Comparison of ENCODE assay signal across 8 cellular contexts in the genomic region with DNA sequence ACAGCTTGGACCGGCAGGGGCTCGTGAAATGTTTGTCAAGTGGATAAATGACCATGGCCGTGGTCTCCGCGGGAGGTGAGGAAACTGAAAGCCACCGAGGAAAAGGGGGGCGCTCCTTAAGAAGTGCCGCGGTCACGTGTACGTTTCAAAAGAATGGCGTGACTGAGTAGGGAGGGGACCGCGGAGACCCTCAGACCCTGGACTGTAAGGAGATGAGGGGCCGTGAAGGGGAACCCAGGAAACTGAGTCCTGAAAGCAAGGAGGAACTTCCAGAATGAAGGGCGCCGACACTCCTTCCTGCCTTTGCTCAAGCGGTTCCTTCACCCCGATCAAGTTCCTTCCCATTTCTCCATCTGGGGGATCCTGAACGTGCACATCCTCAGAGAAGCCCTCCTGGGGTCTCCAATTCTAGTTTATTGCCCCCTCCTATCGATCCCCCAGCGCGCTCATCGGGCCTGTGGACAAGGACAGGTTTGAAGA. TPM values are rescaled to one million over a fixed set of nuclear protein-coding genes. Genes with fewer than 3 reads are reported as not detected.
DNase-seq lines count a peak whose midpoint lies in the region; TF ChIP-seq lines count a peak whose summit lies in the region.
"Not testable (repeated sequence)": the region's sequence is repeated elsewhere in the genome, so short reads cannot be mapped to it uniquely, and the experiment has no call there.

No MANE protein-coding gene starts in this region.

- H3K27ac ChIP-seq in coronary artery = peak overlapping the region; percentile 95 to 96
- H3K27ac ChIP-seq in iPS DF 6.9 (ENCODE audit: low read length) = not testable (repeated sequence)
- peak overlapping the region; percentile 92 for H3K27ac ChIP-seq in suprapubic skin

- H3K36me3 ChIP-seq in Caco-2 (ENCODE audit: control insufficient read depth, insufficient read depth, low read length); iPS DF 6.9 (ENCODE audit: control insufficient read depth, insufficient read depth, low read length): not testable (repeated sequence)
- H3K36me3 ChIP-seq in NT2/D1 (ENCODE audit: insufficient read depth, insufficient read length, low read length) = peaks cover 50% of the 10 kb centered on the region
- H3K36me3 ChIP-seq in suprapubic skin = peaks cover 14% of the 10 kb centered on the region

- TF ChIP-seq POLR2A in suprapubic skin (IDR thresholded peaks at IDR 0.05) = not testable (repeated sequence)

- H3K27me3 ChIP-seq in Caco-2 (replicated peaks; ENCODE audit: control insufficient read depth, insufficient read depth, low read length); NT2/D1 (ENCODE audit: insufficient read depth, insufficient read length); iPS DF 6.9 (ENCODE audit: control insufficient read depth, insufficient read depth, low read length); suprapubic skin: not testable (repeated sequence)

- H3K4me3 ChIP-seq in Caco-2 (ENCODE audit: low read depth, low read length) (peak overlapping the region; percentile 81), NT2/D1 (ENCODE audit: insufficient read length, low read depth) (peak overlapping the region; percentile 96), coronary artery (peak overlapping the region; percentile 97), iPS DF 6.9 (ENCODE audit: low read length) (peak overlapping the region; percentile 76; the same call in 1 of the 2 replicates), suprapubic skin (peak overlapping the region; percentile 97)

- POLR2A ChIA-PET in Caco-2 (lab: Charles Lee) = not testable (repeated sequence)

- DNase-seq in Caco-2; HFFc6; NT2/D1 (ENCODE audit: low read depth, low spot score); activated T-cell treated with anti-CD3 and anti-CD28 coated beads, Interleukin-2, amount 50 U/mL, for 24 hours; coronary artery (ENCODE audit: low spot score); iPS DF 6.9 (ENCODE audit: low read depth, low spot score); suprapubic skin (ENCODE audit: low spot score in 2 of 2): not testable (repeated sequence)

- not testable (repeated sequence) for H3K4me1 ChIP-seq in Caco-2; NT2/D1 (ENCODE audit: insufficient read depth, insufficient read length); iPS DF 6.9 (ENCODE audit: control insufficient read depth, insufficient read depth, low read length)
- H3K4me1 ChIP-seq in suprapubic skin = peaks cover 37% of the 10 kb centered on the region

- intact Hi-C loops in Caco-2 (cut with micrococcal nuclease; ENCODE audit: unreplicated experiment) = not testable (repeated sequence)

- TF ChIP-seq EP300 in suprapubic skin (IDR thresholded peaks at IDR 0.05) = not testable (repeated sequence)

- H3K27ac Mint-ChIP-seq in Caco-2 (ENCODE audit: unreplicated experiment) = peak overlapping the region; percentile 88
- H3K27ac Mint-ChIP-seq in HFFc6 = peak overlapping the region; percentile 93
- peak overlapping the region; percentile 99 for H3K27ac Mint-ChIP-seq in activated T-cell treated with anti-CD3 and anti-CD28 coated beads, Interleukin-2, amount 50 U/mL, for 24 hours
- H3K27ac Mint-ChIP-seq in nephron = peak overlapping the region; percentile 86 to 95 (median 93)

- not testable (repeated sequence) for H3K9me3 Mint-ChIP-seq in Caco-2 (ENCODE audit: unreplicated experiment); HFFc6; activated T-cell treated with anti-CD3 and anti-CD28 coated beads, Interleukin-2, amount 50 U/mL, for 24 hours; nephron

- H3K4me3 Mint-ChIP-seq in Caco-2 (ENCODE audit: unreplicated experiment) = peak overlapping the region; percentile 94
- peak overlapping the region; percentile 98 for H3K4me3 Mint-ChIP-seq in HFFc6
- H3K4me3 Mint-ChIP-seq in activated T-cell treated with anti-CD3 and anti-CD28 coated beads, Interleukin-2, amount 50 U/mL, for 24 hours = peak overlapping the region; percentile 99
- H3K4me3 Mint-ChIP-seq in nephron = peak overlapping the region; percentile 94 to 99 (median 99)

- peak overlapping the region; percentile 99 for H3K9ac ChIP-seq in NT2/D1 (ENCODE audit: insufficient read length, low read depth)

- not testable (repeated sequence) for H3K27me3 Mint-ChIP-seq in Caco-2 (ENCODE audit: insufficient read depth, unreplicated experiment); HFFc6 (ENCODE audit: insufficient read depth); activated T-cell treated with anti-CD3 and anti-CD28 coated beads, Interleukin-2, amount 50 U/mL, for 24 hours; nephron (ENCODE audit: low read depth)

- H3K36me3 Mint-ChIP-seq in Caco-2 (ENCODE audit: insufficient read depth, unreplicated experiment) (peaks cover 17% of the 10 kb centered on the region), HFFc6 (ENCODE audit: low read depth) (peaks cover 37% of the 10 kb centered on the region), nephron (ENCODE audit: low read depth) (peaks cover 20% of the 10 kb centered on the region)
- H3K36me3 Mint-ChIP-seq in activated T-cell treated with anti-CD3 and anti-CD28 coated beads, Interleukin-2, amount 50 U/mL, for 24 hours (ENCODE audit: low read depth) = peaks cover 89% of the 10 kb centered on the region

- H3K9me3 ChIP-seq in Caco-2; NT2/D1 (ENCODE audit: insufficient read depth, low read length); iPS DF 6.9 (ENCODE audit: control insufficient read depth, insufficient read depth, low read length); suprapubic skin: not testable (repeated sequence)

- CTCF ChIA-PET in Caco-2 (lab: Charles Lee) = interaction anchor here (1.0 to 1.2 kb wide), 2 partner anchors 19 to 39 kb away, joined by 3 read pairs; no protein-coding TSS in a partner anchor

- TF ChIP-seq CTCF in Caco-2 (IDR thresholded peaks at IDR 0.05; ENCODE audit: insufficient read depth in 1 of 2, low read depth in 1 of 2, low read length in 1 of 2, severe bottlenecking in 1 of 2, unreplicated experiment in 1 of 2); HFFc6 (IDR thresholded peaks at IDR 0.05); coronary artery (IDR thresholded peaks at IDR 0.05); nephron (IDR thresholded peaks at IDR 0.05; ENCODE audit: unreplicated experiment in 3 of 3); suprapubic skin (IDR thresholded peaks at IDR 0.05): not testable (repeated sequence)

- H3K4me1 Mint-ChIP-seq in Caco-2 (ENCODE audit: low read depth, unreplicated experiment) (peaks cover 19% of the 10 kb centered on the region), HFFc6 (ENCODE audit: low read depth) (peaks cover 53% of the 10 kb centered on the region), nephron (peaks cover 29% of the 10 kb centered on the region)
- H3K4me1 Mint-ChIP-seq in activated T-cell treated with anti-CD3 and anti-CD28 coated beads, Interleukin-2, amount 50 U/mL, for 24 hours (ENCODE audit: low read depth) = peaks cover 50% of the 10 kb centered on the region

- no CpG with 5 or more reads among the region's 24 CpGs for WGBS in iPS DF 6.9 (ENCODE audit: insufficient coverage, insufficient read length)
- WGBS in suprapubic skin = under 1% methylated on average over 22 of the region's 24 CpGs

- BruUV-seq in Caco-2 (replicated peaks; lab: Mats Ljungman, UMichigan) = not testable (repeated sequence)

RNA-seq across cellular contexts. Expression of a gene that starts 0.4 kb away (rescaled TPM):
- 45.5 and 48.4 TPM in 2 replicates for total RNA-seq in Caco-2 (2022)
- 10 to 100 TPM; 35.1 to 42.3 (median 40.2) TPM for total RNA-seq in HFFc6 (2021; fragmentation: NEBNext Ultra II Directional; extraction: Animal tissue kit (Norgen Biotek cat#: 25700))
- total RNA-seq in suprapubic skin = 10 to 100 TPM; 33.6 to 56.0 (median 42.3) TPM

RNA-seq across cellular contexts. Expression of a gene that starts 0.7 kb away (rescaled TPM):
- 117 and 119 TPM in 2 replicates for total RNA-seq in Caco-2 (2022)
- total RNA-seq in HFFc6 (2021; fragmentation: NEBNext Ultra II Directional; extraction: Animal tissue kit (Norgen Biotek cat#: 25700)) = 100 to 1,000 TPM in 2 of 6 experiments, 10 to 100 TPM in 4; 90.9 to 108 (median 98.6) TPM
- total RNA-seq in suprapubic skin = 10 to 100 TPM; 34.4 to 69.0 (median 45.0) TPM

RNA-seq across cellular contexts. Expression of a gene that starts 9.5 kb away (rescaled TPM):
- total RNA-seq in Caco-2 (2022) (0.53 and 1.1 TPM in 2 replicates), suprapubic skin (10 to 100 TPM in 1 of 4 donors, 1 to 10 TPM in 3; 1.5 to 12.1 (median 4.6) TPM)
- total RNA-seq in HFFc6 (2021; fragmentation: NEBNext Ultra II Directional; extraction: Animal tissue kit (Norgen Biotek cat#: 25700)) = 1 to 10 TPM in 4 of 6 experiments, under 1 TPM in 2; 0.52 to 2.0 (median 1.5) TPM

RNA-seq across cellular contexts. Expression of a gene that starts 16.2 kb away (rescaled TPM):
- 0.48 and 0.81 TPM in 2 replicates for total RNA-seq in Caco-2 (2022)
- under 1 TPM in 1 of 6 experiments, not detected in 5; 0.09 TPM for total RNA-seq in HFFc6 (2021; fragmentation: NEBNext Ultra II Directional; extraction: Animal tissue kit (Norgen Biotek cat#: 25700))
- total RNA-seq in suprapubic skin = under 1 TPM in 1 of 4 donors, not detected in 3; 0.45 TPM

RNA-seq across cellular contexts. Expression of a gene that starts 26.2 kb away (rescaled TPM):
- 0.79 and 0.95 TPM in 2 replicates for total RNA-seq in Caco-2 (2022)
- total RNA-seq in HFFc6 (2021; fragmentation: NEBNext Ultra II Directional; extraction: Animal tissue kit (Norgen Biotek cat#: 25700)) = under 1 TPM in 5 of 6 experiments, not detected in 1; 0.06 to 0.39 (median 0.14) TPM
- 1 to 10 TPM in 3 of 4 donors, not detected in 1; 1.4 to 2.2 (median 1.5) TPM for total RNA-seq in suprapubic skin
